In genomic region chr9:121213136-121213806, GRCh38 we compare ENCODE assay signal across 8 cellular contexts. TPM values are rescaled to one million over a fixed set of nuclear protein-coding genes. Genes with fewer than 3 reads are reported as not detected.
A peak's percentile ranks its signal among the peaks of the same experiment; 100 is the strongest.
DNase-seq lines count a peak whose midpoint lies in the region; ATAC-seq and TF ChIP-seq lines count a peak whose summit lies in the region.

No MANE protein-coding gene starts in this region.

- no peak for TF ChIP-seq EP300 in gastroesophageal sphincter (IDR thresholded peaks at IDR 0.05)

- H3K4me1 ChIP-seq in gastroesophageal sphincter: peaks cover 0 to 8% (median 0%) of the 10 kb centered on the region in 3 donors

- TF ChIP-seq POLR2A in gastroesophageal sphincter (IDR thresholded peaks at IDR 0.05): no peak

- TF ChIP-seq CTCF in GM12865 (IDR thresholded peaks at IDR 0.05; ENCODE audit: insufficient read depth, low read depth, low read length, missing control alignments) (peak; percentile 93), gastroesophageal sphincter (IDR thresholded peaks at IDR 0.05) (peak; percentile 95 to 98 (median 96))

- H3K9me3 ChIP-seq in gastroesophageal sphincter: no peaks in the 10 kb centered on the region

- ATAC-seq in gastroesophageal sphincter: peak; percentile 95
- ATAC-seq in HG02763 (IDR thresholded peaks at IDR 0.05; ENCODE audit: unreplicated experiment): no peak

- DNase-seq in GM12865 (ENCODE audit: low read depth): peak; percentile 82
- peak; percentile 89 for DNase-seq in M059J (ENCODE audit: low read depth)
- peak; percentile 85 to 87 for DNase-seq in SHP77 (lab: John Stamatoyannopoulos, UW)
- DNase-seq in activated gamma-delta T cell (lab: John Stamatoyannopoulos, UW): peak; percentile 20
- DNase-seq in occipital lobe (lab: John Stamatoyannopoulos, UW): peak; percentile 83
- peak; percentile 73 for DNase-seq in stromal cell of bone marrow (ENCODE audit: low read depth)

- peak overlapping the region in 3 of 4 donors; percentile 20 to 54 (median 41) for H3K27ac ChIP-seq in gastroesophageal sphincter

- WGBS in gastroesophageal sphincter (ENCODE audit: low coverage in 1 of 2), 2 donors: 0 to 12% methylated on average over 6 to 7 of the region's 9 CpGs

- H3K4me3 ChIP-seq in GM12865 (ENCODE audit: low read depth, low read length) (no peak overlapping the region), gastroesophageal sphincter (no peak overlapping the region)

- no peaks in the 10 kb centered on the region for H3K36me3 ChIP-seq in gastroesophageal sphincter

- no peaks in the 10 kb centered on the region for H3K27me3 ChIP-seq in gastroesophageal sphincter

RNA-seq across cellular contexts. Expression of gene RAB14, which starts 11.6 kb away (rescaled TPM):
- total RNA-seq in M059J (2014; rRNA removed; shearing (Covaris generic)): 31.4 and 52.2 TPM in 2 replicates
- total RNA-seq in gastroesophageal sphincter: 10 to 100 TPM; 29.7 to 40.2 (median 31.4) TPM
- total RNA-seq in occipital lobe: 64.3 TPM

RNA-seq across cellular contexts. Expression of gene GSN, which starts 54.7 kb away (rescaled TPM):
- 142 and 207 TPM in 2 replicates for total RNA-seq in M059J (2014; rRNA removed; shearing (Covaris generic))
- total RNA-seq in gastroesophageal sphincter: 1,000 to 10,000 TPM; 2,362 to 3,466 (median 3,146) TPM
- total RNA-seq in occipital lobe: 28.5 TPM

Comparison
In these comparisons a context has a peak if more than half of its experiments do, and no peak if none do; other contexts are left out.
1. DNase-seq: peak in every context shown above with its lines; median percentile 89 in M059J; 86 in SHP77; 83 in occipital lobe; 82 in GM12865; 73 in stromal cell of bone marrow; 20 in activated gamma-delta T cell.
2. RNA of gene GSN, which starts 54.7 kb away (total RNA-seq): 2,362 to 3,466 TPM in gastroesophageal sphincter; 142 to 207 TPM in M059J and 28.5 TPM in occipital lobe (single experiment); every median in the first group is over 10 times any median in the second.